1 cellular context compared by ENCODE assay signal in the genomic region with DNA sequence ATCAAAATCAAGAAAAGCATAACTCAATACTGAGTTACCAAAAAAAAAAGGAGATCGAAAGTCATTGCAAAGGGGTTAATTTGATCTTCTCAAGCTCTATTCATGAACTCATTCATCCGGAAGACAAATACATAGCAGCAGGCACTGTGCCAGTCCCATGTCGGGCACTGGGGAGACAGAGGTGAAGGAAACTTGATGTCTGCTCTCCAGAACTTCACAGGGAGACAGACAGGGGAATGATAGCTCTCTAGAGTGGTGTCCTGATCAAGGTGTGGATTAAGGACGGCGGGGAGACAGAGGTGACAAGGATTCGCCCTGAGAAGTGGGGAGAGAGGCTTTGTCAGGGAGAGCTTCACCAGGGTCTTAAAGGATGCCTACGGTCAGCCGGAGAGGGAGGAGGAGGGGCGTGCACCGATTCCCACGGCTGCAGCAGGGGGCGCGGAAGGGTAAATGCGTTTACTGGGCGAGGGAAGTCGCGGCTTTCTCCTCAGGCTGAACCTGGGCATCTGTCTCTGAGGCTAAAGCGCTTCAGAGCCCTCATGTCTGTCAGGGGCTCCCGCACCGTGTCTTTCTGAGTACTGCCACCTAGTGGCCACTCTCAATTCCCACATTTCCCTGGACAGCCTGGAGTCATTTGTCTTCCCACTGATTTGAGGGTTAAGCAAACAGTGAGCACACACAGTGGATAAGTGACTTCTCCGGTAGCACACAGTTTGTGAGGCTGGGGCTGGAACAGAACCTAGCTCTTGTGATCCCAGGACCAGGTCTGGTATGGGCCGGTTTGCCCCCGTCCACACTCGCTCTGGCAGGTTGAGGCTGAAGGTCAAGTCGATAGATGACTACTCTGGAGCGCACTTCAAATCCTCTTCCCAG.
TF ChIP-seq lines count a peak whose summit lies in the region.

No MANE protein-coding gene starts in this region.

TF ChIP-seq in HCT116, 20 proteins besides CTCF, POLR2A, EP300 and RAD21 (continued from another document):
- TF ChIP-seq ELF1 (IDR thresholded peaks at IDR 0.05; ENCODE audit: borderline replicate concordance, low read depth) (no peak), EGR1 (IDR thresholded peaks at IDR 0.05; ENCODE audit: low read depth) (no peak), EZH2 (IDR thresholded peaks at IDR 0.05) (no peak)
- TF ChIP-seq, protein P1, sequence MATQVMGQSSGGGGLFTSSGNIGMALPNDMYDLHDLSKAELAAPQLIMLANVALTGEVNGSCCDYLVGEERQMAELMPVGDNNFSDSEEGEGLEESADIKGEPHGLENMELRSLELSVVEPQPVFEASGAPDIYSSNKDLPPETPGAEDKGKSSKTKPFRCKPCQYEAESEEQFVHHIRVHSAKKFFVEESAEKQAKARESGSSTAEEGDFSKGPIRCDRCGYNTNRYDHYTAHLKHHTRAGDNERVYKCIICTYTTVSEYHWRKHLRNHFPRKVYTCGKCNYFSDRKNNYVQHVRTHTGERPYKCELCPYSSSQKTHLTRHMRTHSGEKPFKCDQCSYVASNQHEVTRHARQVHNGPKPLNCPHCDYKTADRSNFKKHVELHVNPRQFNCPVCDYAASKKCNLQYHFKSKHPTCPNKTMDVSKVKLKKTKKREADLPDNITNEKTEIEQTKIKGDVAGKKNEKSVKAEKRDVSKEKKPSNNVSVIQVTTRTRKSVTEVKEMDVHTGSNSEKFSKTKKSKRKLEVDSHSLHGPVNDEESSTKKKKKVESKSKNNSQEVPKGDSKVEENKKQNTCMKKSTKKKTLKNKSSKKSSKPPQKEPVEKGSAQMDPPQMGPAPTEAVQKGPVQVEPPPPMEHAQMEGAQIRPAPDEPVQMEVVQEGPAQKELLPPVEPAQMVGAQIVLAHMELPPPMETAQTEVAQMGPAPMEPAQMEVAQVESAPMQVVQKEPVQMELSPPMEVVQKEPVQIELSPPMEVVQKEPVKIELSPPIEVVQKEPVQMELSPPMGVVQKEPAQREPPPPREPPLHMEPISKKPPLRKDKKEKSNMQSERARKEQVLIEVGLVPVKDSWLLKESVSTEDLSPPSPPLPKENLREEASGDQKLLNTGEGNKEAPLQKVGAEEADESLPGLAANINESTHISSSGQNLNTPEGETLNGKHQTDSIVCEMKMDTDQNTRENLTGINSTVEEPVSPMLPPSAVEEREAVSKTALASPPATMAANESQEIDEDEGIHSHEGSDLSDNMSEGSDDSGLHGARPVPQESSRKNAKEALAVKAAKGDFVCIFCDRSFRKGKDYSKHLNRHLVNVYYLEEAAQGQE (IDR thresholded peaks at IDR 0.05; ENCODE audit: low read depth), result no peak
